ENCODE assay signal across 5 cellular contexts in the genomic region with DNA sequence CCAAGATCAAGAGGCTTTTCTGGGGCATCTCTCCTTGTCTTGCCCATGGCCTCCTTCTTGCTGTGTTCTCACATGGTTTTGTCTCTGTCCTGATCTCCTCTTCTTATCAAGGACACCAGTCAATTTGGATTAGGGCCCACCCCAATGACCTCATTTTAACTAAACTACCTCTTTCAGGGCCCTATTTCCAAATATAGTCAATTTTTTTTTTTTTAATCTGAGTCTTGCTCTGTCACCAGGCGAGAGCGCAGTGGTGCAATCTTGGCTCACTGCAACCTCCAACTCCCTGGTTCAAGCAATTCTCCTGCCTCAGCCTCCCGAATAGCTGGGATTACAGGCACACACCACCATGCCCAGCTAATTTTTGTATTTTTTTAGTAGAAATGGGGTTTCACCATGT. TPM values are rescaled to one million over a fixed set of nuclear protein-coding genes. Genes with fewer than 3 reads are reported as not detected.
"Had no signal": no experiment of that assay in that cellular context is flagged by ENCODE, and none has a peak within 500 bp of the region (broad histone marks: within the 10 kb centered on the region; RNA-seq: fewer than 3 reads in every experiment).

No MANE protein-coding gene starts in this region.

RNA-seq across cellular contexts. Expression of a gene that starts 50.9 kb away (rescaled TPM):
- total RNA-seq: H1, H9, HepG2, HT-29 had no signal
- polyA plus RNA-seq: HepG2, IgD-negative memory B cell had no signal
